In genomic region chr20:34985439-34986310, GRCh38 we compare ENCODE assay signal across 24 cellular contexts. TPM values are rescaled to one million over a fixed set of nuclear protein-coding genes. Genes with fewer than 3 reads are reported as not detected.
DNase-seq lines count a peak whose midpoint lies in the region; ATAC-seq lines count a peak whose summit lies in the region.
"Had no signal": no experiment of that assay in that cellular context is flagged by ENCODE, and none has a peak within 500 bp of the region (broad histone marks: within the 10 kb centered on the region; RNA-seq: fewer than 3 reads in every experiment).

No MANE protein-coding gene starts in this region.

- H3K9me3 Mint-ChIP-seq in stimulated activated naive CD8-positive, alpha-beta T cell treated with anti-CD3 and anti-CD28 coated beads, Interleukin-15, Interleukin-2, amounts not matched to agents 100 ng/mL and 50 ng/mL, for 24 hours, result no peaks in the 10 kb centered on the region
- H3K9me3 Mint-ChIP-seq: activated naive CD4-positive, alpha-beta T cell treated with anti-CD3 and anti-CD28 coated beads, Interleukin-2, amount 50 U/mL, for 24 hours; activated T-cell treated with anti-CD3 and anti-CD28 coated beads, Interleukin-2, amount 50 U/mL, for 72 hours; memory B cell; naive thymus-derived CD4-positive, alpha-beta T cell had no signal

- H3K4me1 ChIP-seq in neuronal stem cell (ENCODE audit: control insufficient read depth in 2 of 2, insufficient read depth in 1 of 2, low read depth in 1 of 2, low read length in 2 of 2), result peaks cover 0 to 16% of the 10 kb centered on the region in 2 donors
- H3K4me1 ChIP-seq: ascending aorta had no signal

- H2BK12ac ChIP-seq in neuronal stem cell (ENCODE audit: low read length), result peak overlapping the region; percentile 18

- H3K27ac Mint-ChIP-seq in stimulated activated naive CD8-positive, alpha-beta T cell treated with anti-CD3 and anti-CD28 coated beads, Interleukin-15, Interleukin-2, amounts not matched to agents 100 ng/mL and 50 ng/mL, for 24 hours, result peak overlapping the region; percentile 3
- H3K27ac Mint-ChIP-seq: activated naive CD4-positive, alpha-beta T cell treated with anti-CD3 and anti-CD28 coated beads, Interleukin-2, amount 50 U/mL, for 24 hours; activated T-cell treated with anti-CD3 and anti-CD28 coated beads, Interleukin-2, amount 50 U/mL, for 72 hours; memory B cell had no signal

- H3K18ac ChIP-seq in neuronal stem cell (ENCODE audit: low read length), result peak overlapping the region; percentile 82

- peak overlapping the region; percentile 47 for H3K9ac ChIP-seq in neuronal stem cell (ENCODE audit: low read depth, low read length, poor library complexity)

- intact Hi-C loops in left cardiac atrium (cut with DNase I), result no loop called here

- H3K27ac ChIP-seq in neuronal stem cell (replicated peaks; ENCODE audit: low read length), result no peak overlapping the region
- H3K27ac ChIP-seq: ascending aorta, colonic mucosa, hepatocyte had no signal

- no peaks in the 10 kb centered on the region for H3K4me1 Mint-ChIP-seq in stimulated activated naive CD8-positive, alpha-beta T cell treated with anti-CD3 and anti-CD28 coated beads, Interleukin-15, Interleukin-2, amounts not matched to agents 100 ng/mL and 50 ng/mL, for 24 hours (ENCODE audit: low read depth)
- H3K4me1 Mint-ChIP-seq: activated naive CD4-positive, alpha-beta T cell treated with anti-CD3 and anti-CD28 coated beads, Interleukin-2, amount 50 U/mL, for 24 hours had no signal

- no peak overlapping the region for H2AFZ ChIP-seq in neuronal stem cell (ENCODE audit: low read length)
- H2AFZ ChIP-seq: hepatocyte had no signal

- peak overlapping the region; percentile 97 for H3K14ac ChIP-seq in neuronal stem cell (ENCODE audit: low read length)

- no CpG with 5 or more reads among the region's 26 CpGs for WGBS in neuronal stem cell (ENCODE audit: extremely low coverage in 2 of 2, insufficient read length in 2 of 2, insufficient replicate concordance in 1 of 2), 2 donors

- peak overlapping the region; percentile 90 for H3K23ac ChIP-seq in neuronal stem cell (ENCODE audit: low read depth, low read length, poor library complexity)

- no peak overlapping the region for H4K91ac ChIP-seq in neuronal stem cell (ENCODE audit: low read depth, low read length, poor library complexity)

- no peak overlapping the region for H4K8ac ChIP-seq in neuronal stem cell (ENCODE audit: low read depth, low read length)

- H2BK120ac ChIP-seq in neuronal stem cell (ENCODE audit: low read depth, low read length), result no peak overlapping the region

- peaks cover 0 to 3% of the 10 kb centered on the region in 2 donors for H3K9me3 ChIP-seq in neuronal stem cell (replicated peaks in 1 of 2; ENCODE audit: control insufficient read depth in 2 of 2, insufficient read depth in 1 of 2, low read depth in 1 of 2, low read length in 2 of 2)
- H3K9me3 ChIP-seq: ascending aorta, colonic mucosa, HAP-1 had no signal

- H2BK5ac ChIP-seq in neuronal stem cell (ENCODE audit: low read length), result no peak overlapping the region

- no peak overlapping the region for H3K4me2 ChIP-seq in neuronal stem cell (ENCODE audit: insufficient read depth, low read length, poor library complexity, severe bottlenecking)
- H3K4me2 ChIP-seq: hepatocyte had no signal

- peaks cover 12% of the 10 kb centered on the region for H3K27me3 Mint-ChIP-seq in stimulated activated naive CD8-positive, alpha-beta T cell treated with anti-CD3 and anti-CD28 coated beads, Interleukin-15, Interleukin-2, amounts not matched to agents 100 ng/mL and 50 ng/mL, for 24 hours
- H3K27me3 Mint-ChIP-seq: activated naive CD4-positive, alpha-beta T cell treated with anti-CD3 and anti-CD28 coated beads, Interleukin-2, amount 50 U/mL, for 24 hours had no signal

- H3K36me3 ChIP-seq in neuronal stem cell (replicated peaks in 1 of 2; ENCODE audit: control insufficient read depth in 2 of 2, insufficient read depth in 2 of 2, low read length in 2 of 2), result no peaks in the 10 kb centered on the region
- H3K36me3 ChIP-seq: ascending aorta, colonic mucosa, HAP-1 had no signal

- no peak overlapping the region for H3K4ac ChIP-seq in neuronal stem cell (ENCODE audit: low read length)

- H2AK5ac ChIP-seq in neuronal stem cell (ENCODE audit: low read depth, low read length), result no peak overlapping the region

- ATAC-seq in stimulated activated naive CD8-positive, alpha-beta T cell treated with anti-CD3 and anti-CD28 coated beads, Interleukin-15, Interleukin-2, amounts not matched to agents 100 U/mL and 50 U/mL, for 24 hours, result no peak
- ATAC-seq in left cardiac atrium (peak in 1 of 2 donors; percentile 1), HG03025 (IDR thresholded peaks at IDR 0.05; ENCODE audit: low FRiP score, unreplicated experiment) (no peak), GM19455 (IDR thresholded peaks at IDR 0.05; ENCODE audit: unreplicated experiment) (no peak)
- ATAC-seq: naive thymus-derived CD4-positive, alpha-beta T cell had no signal

- H3K27me3 ChIP-seq in neuronal stem cell (ENCODE audit: control insufficient read depth in 3 of 3, insufficient read depth in 3 of 3, low read depth in 1 of 3, low read length in 3 of 3), result peaks cover 0 to 8% (median 7%) of the 10 kb centered on the region in 3 experiments
- H3K27me3 ChIP-seq: ascending aorta, colonic mucosa had no signal

- H3K4me3 ChIP-seq in neuronal stem cell (ENCODE audit: low read length in 2 of 2), result no peak overlapping the region
- H3K4me3 ChIP-seq: ascending aorta, colonic mucosa, HAP-1, hepatocyte had no signal

- no peaks in the 10 kb centered on the region for H3K79me1 ChIP-seq in neuronal stem cell (ENCODE audit: low read depth, low read length)

- H3K36me3 Mint-ChIP-seq in stimulated activated naive CD8-positive, alpha-beta T cell treated with anti-CD3 and anti-CD28 coated beads, Interleukin-15, Interleukin-2, amounts not matched to agents 100 ng/mL and 50 ng/mL, for 24 hours (ENCODE audit: low read depth), result no peaks in the 10 kb centered on the region
- H3K36me3 Mint-ChIP-seq: activated naive CD4-positive, alpha-beta T cell treated with anti-CD3 and anti-CD28 coated beads, Interleukin-2, amount 50 U/mL, for 24 hours; memory B cell; naive thymus-derived CD4-positive, alpha-beta T cell had no signal

- H2BK15ac ChIP-seq in neuronal stem cell (ENCODE audit: low read length), result no peak overlapping the region

- DNase-seq in stimulated activated naive CD8-positive, alpha-beta T cell treated with anti-CD3 and anti-CD28 coated beads, Interleukin-15, Interleukin-2, amounts not matched to agents 100 U/mL and 50 U/mL, for 24 hours, result no peak
- DNase-seq in left cardiac atrium, result peak; percentile 24
- no peak for DNase-seq in neuronal stem cell (ENCODE audit: low spot score)
- DNase-seq in glomerular visceral epithelial cell (ENCODE audit: extremely low spot score), result no peak
- no peak for DNase-seq in hypothalamus (lab: John Stamatoyannopoulos, UW)
- DNase-seq: activated CD4-positive, CD25-positive, alpha-beta regulatory T cell treated with anti-CD3 and anti-CD28 coated beads, Interleukin-2, amount 50 U/mL, for 72 hours; activated T-cell treated with anti-CD3 and anti-CD28 coated beads, Interleukin-2, amount 50 U/mL, for 72 hours; colonic mucosa; NCI-H1105; NCI-H2107; NCI-H510A treated with DMSO at 0.1 percent for 48 hours; small intestine; stimulated activated CD4-positive, alpha-beta T cell treated with anti-CD3 and anti-CD28 coated beads, Interleukin-4, amount 100 ng/mL, for 1 hour; SW 1271 had no signal

- H3K4me3 Mint-ChIP-seq in stimulated activated naive CD8-positive, alpha-beta T cell treated with anti-CD3 and anti-CD28 coated beads, Interleukin-15, Interleukin-2, amounts not matched to agents 100 ng/mL and 50 ng/mL, for 24 hours, result no peak overlapping the region
- H3K4me3 Mint-ChIP-seq: activated naive CD4-positive, alpha-beta T cell treated with anti-CD3 and anti-CD28 coated beads, Interleukin-2, amount 50 U/mL, for 24 hours; activated T-cell treated with anti-CD3 and anti-CD28 coated beads, Interleukin-2, amount 50 U/mL, for 72 hours; memory B cell; naive thymus-derived CD4-positive, alpha-beta T cell had no signal

RNA-seq across cellular contexts. Expression of gene MYH7B, which starts 30.0 kb away (rescaled TPM):
- 10 to 100 TPM; 82.3 to 89.0 TPM for total RNA-seq in left cardiac atrium
- polyA plus RNA-seq in neuronal stem cell (2013, experiment 1 of 2), result 0.35 TPM
- polyA plus RNA-seq in neuronal stem cell (2013, experiment 2 of 2), result 0.42 TPM
- total RNA-seq: A172 had no signal

RNA-seq across cellular contexts. Expression of gene GSS, which starts 30.1 kb away (rescaled TPM):
- total RNA-seq in left cardiac atrium, result 10 to 100 TPM; 20.1 to 27.2 TPM
- 37.0 TPM for polyA plus RNA-seq in neuronal stem cell (2013, experiment 1 of 2)
- 37.4 TPM for polyA plus RNA-seq in neuronal stem cell (2013, experiment 2 of 2)
